29 cellular contexts compared by ENCODE assay signal in the genomic region with DNA sequence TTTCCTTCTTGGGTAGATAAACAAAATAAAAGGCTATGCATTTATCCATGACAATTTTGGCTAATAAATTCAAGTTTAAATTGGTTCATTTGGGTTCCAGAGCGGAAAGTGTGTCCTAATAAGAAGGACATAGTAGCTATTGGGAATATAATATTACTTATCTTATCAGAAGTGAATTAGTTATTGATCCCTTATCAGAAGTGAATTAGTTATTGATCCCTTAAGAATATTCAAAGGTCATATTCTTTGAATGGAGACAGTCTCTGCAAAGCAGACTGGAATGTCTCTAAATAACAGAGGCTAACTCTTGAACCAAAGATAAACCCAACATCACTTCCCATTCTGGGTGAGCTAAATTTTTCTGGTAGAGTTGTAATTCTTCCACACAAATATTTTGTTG.
A peak's percentile ranks its signal among the peaks of the same experiment; 100 is the strongest.
DNase-seq lines count a peak whose midpoint lies in the region; ATAC-seq, FAIRE-seq and TF ChIP-seq lines count a peak whose summit lies in the region.
"Had no signal": no experiment of that assay in that cellular context is flagged by ENCODE, and none has a peak within 500 bp of the region (broad histone marks: within the 10 kb centered on the region; RNA-seq: fewer than 3 reads in every experiment).

No MANE protein-coding gene starts in this region.

- intact Hi-C loops in K562 (cut with micrococcal nuclease) (no loop called here), testis (cut with DNase I; ENCODE audit: low total_unique reads) (no loop called here)

- no peak overlapping the region for H2AFZ ChIP-seq in K562 (ENCODE audit: low read depth, low read length)

- TF ChIP-seq RAD21 in K562 (CRISPR knock-in tag; conservative IDR thresholded peaks at IDR 0.05 in 1 of 2, IDR thresholded peaks at IDR 0.05 in 1 of 2), result no peak

- no peaks in the 10 kb centered on the region for H3K9me1 ChIP-seq in K562 (ENCODE audit: control insufficient read depth, insufficient read depth, low read length)

- no peak for FAIRE-seq in K562 (lab: Jason Lieb, UNC)
- FAIRE-seq: A204.1, A549, D721Med had no signal

- CTCF ChIA-PET in K562 (lab: Yijun Ruan, JAX; ENCODE audit: low intra/inter-chr PET ratio), result no interaction called here

- no TSS peak for BruUV-seq in K562 (replicated peaks; lab: Mats Ljungman, UMichigan)

- H3K79me2 ChIP-seq in K562 (ENCODE audit: control insufficient read depth, insufficient read depth, low read length), result no peaks in the 10 kb centered on the region

- TF ChIP-seq CTCF in K562 (IDR thresholded peaks at IDR 0.05 in 2 of 3, conservative IDR thresholded peaks at IDR 0.05 in 1 of 3; ENCODE audit: insufficient read depth in 2 of 3, low read depth in 1 of 3, low read length in 3 of 3) (no peak), testis (IDR thresholded peaks at IDR 0.05) (no peak)

- H3K27me3 ChIP-seq in K562 (ENCODE audit: control insufficient read depth in 2 of 2, insufficient read depth in 2 of 2, low read length in 2 of 2) (no peaks in the 10 kb centered on the region), testis (no peaks in the 10 kb centered on the region)
- H3K27me3 ChIP-seq: BE2C; BLaER1; BLaER1 treated with 17β-estradiol and CSF1 and Interleukin-3, amounts not matched to agents 10 nM and 100 nM had no signal

- WGBS in K562 (ENCODE audit: insufficient coverage, low coverage, missing lambda C conversion rate), result 31% methylated on average over 1 of the region's 1 CpG
- WGBS in testis, 2 donors, result 91 to 100% methylated on average over 1 of the region's 1 CpG

- no peak overlapping the region for H3K9ac ChIP-seq in K562 (ENCODE audit: insufficient read depth in 1 of 2, low read depth in 2 of 2, low read length in 2 of 2)
- H3K9ac ChIP-seq: BLaER1; BLaER1 treated with 17β-estradiol and CSF1 and Interleukin-3, amounts not matched to agents 10 nM and 100 nM had no signal

- ATAC-seq in K562, result no peak
- ATAC-seq: A549; CD8-positive, alpha-beta T cell had no signal

- no peaks in the 10 kb centered on the region for H3K4me1 ChIP-seq in K562 (replicated peaks in 1 of 2; ENCODE audit: control insufficient read depth in 2 of 2, insufficient read depth in 2 of 2, low read length in 2 of 2)
- no peaks in the 10 kb centered on the region for H3K4me1 ChIP-seq in testis
- H3K4me1 ChIP-seq: A549; BE2C; BLaER1; BLaER1 treated with 17β-estradiol and CSF1 and Interleukin-3, amounts not matched to agents 10 nM and 100 nM; Caco-2 had no signal

- no peak for DNase-seq in K562 (ENCODE audit: extremely low read depth in 1 of 4, low spot score in 3 of 4)
- DNase-seq in testis, result no peak
- DNase-seq: 8988T; ACHN; AML-193; BE2C; C1 segment of cervical spinal cord; Caco-2; Calu3; CD4-positive, alpha-beta memory T cell; CD4-positive, alpha-beta T cell; CD4-positive, CD25-positive, alpha-beta regulatory T cell; CD8-positive, alpha-beta memory T cell; CD8-positive, alpha-beta T cell; COR-L47; DMS 273 treated with DMSO at 0.1 percent for 48 hours; DMS153; DMS53; DMS79; DMS79 treated with DMSO at 0.1 percent for 48 hours; DND-41; EL had no signal

- POLR2A ChIA-PET in K562 (lab: Yijun Ruan, JAX), result no interaction called here

- H3K36me3 ChIP-seq in K562 (ENCODE audit: control insufficient read depth, insufficient read depth, low read length) (no peaks in the 10 kb centered on the region), testis (ENCODE audit: low read depth, missing control alignments) (no peaks in the 10 kb centered on the region)
- H3K36me3 ChIP-seq: BE2C; BLaER1; BLaER1 treated with 17β-estradiol and CSF1 and Interleukin-3, amounts not matched to agents 10 nM and 100 nM had no signal

- H3K27ac ChIP-seq in K562 (ENCODE audit: extremely low read depth, low read depth, low read length) (no peak overlapping the region), testis (no peak overlapping the region)
- H3K27ac ChIP-seq: 22Rv1; A549; BLaER1; BLaER1 treated with 17β-estradiol and CSF1 and Interleukin-3, amounts not matched to agents 10 nM and 100 nM; C4-2B had no signal

- TF ChIP-seq POLR2A in K562 (conservative IDR thresholded peaks at IDR 0.05) (no peak), testis (IDR thresholded peaks at IDR 0.05) (no peak)

- H3K4me2 ChIP-seq in K562 (ENCODE audit: insufficient read depth, low read length), result no peak overlapping the region
- H3K4me2 ChIP-seq: A549; BLaER1; BLaER1 treated with 17β-estradiol and CSF1 and Interleukin-3, amounts not matched to agents 10 nM and 100 nM had no signal

- no peaks in the 10 kb centered on the region for H4K20me1 ChIP-seq in K562 (replicated peaks; ENCODE audit: control insufficient read depth, insufficient read depth, low read length)
- H4K20me1 ChIP-seq: BLaER1; BLaER1 treated with 17β-estradiol and CSF1 and Interleukin-3, amounts not matched to agents 10 nM and 100 nM had no signal

- H3K9me3 ChIP-seq in K562 (replicated peaks; ENCODE audit: control insufficient read depth, insufficient read depth, low read depth, low read length), result 0 out of 2 replicates have a peak, but pooled peaks cover 1% of the 10 kb centered on the region
- H3K9me3 ChIP-seq in testis, result no peaks in the 10 kb centered on the region
- H3K9me3 ChIP-seq: A549; BE2C; BLaER1; BLaER1 treated with 17β-estradiol and CSF1 and Interleukin-3, amounts not matched to agents 10 nM and 100 nM; Caco-2 had no signal

- in situ Hi-C loops in K562 (cut with MboI), result no loop called here

- TF ChIP-seq EP300 in K562 (IDR thresholded peaks at IDR 0.05; ENCODE audit: low read length), result no peak

- no peak overlapping the region for H3K4me3 ChIP-seq in K562
- no peak overlapping the region for H3K4me3 ChIP-seq in testis
- H3K4me3 ChIP-seq: A549; BLaER1; BLaER1 treated with 17β-estradiol and CSF1 and Interleukin-3, amounts not matched to agents 10 nM and 100 nM had no signal

TF ChIP-seq in K562, 482 proteins besides CTCF, POLR2A, EP300 and RAD21 (continues in another document):
- TF ChIP-seq ZNF668 (CRISPR knock-in tag; IDR thresholded peaks at IDR 0.05), result no peak
- TF ChIP-seq, protein P1, sequence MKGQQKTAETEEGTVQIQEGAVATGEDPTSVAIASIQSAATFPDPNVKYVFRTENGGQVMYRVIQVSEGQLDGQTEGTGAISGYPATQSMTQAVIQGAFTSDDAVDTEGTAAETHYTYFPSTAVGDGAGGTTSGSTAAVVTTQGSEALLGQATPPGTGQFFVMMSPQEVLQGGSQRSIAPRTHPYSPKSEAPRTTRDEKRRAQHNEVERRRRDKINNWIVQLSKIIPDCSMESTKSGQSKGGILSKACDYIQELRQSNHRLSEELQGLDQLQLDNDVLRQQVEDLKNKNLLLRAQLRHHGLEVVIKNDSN (CRISPR knock-in tag; IDR thresholded peaks at IDR 0.05), result no peak
- TF ChIP-seq, protein P2, sequence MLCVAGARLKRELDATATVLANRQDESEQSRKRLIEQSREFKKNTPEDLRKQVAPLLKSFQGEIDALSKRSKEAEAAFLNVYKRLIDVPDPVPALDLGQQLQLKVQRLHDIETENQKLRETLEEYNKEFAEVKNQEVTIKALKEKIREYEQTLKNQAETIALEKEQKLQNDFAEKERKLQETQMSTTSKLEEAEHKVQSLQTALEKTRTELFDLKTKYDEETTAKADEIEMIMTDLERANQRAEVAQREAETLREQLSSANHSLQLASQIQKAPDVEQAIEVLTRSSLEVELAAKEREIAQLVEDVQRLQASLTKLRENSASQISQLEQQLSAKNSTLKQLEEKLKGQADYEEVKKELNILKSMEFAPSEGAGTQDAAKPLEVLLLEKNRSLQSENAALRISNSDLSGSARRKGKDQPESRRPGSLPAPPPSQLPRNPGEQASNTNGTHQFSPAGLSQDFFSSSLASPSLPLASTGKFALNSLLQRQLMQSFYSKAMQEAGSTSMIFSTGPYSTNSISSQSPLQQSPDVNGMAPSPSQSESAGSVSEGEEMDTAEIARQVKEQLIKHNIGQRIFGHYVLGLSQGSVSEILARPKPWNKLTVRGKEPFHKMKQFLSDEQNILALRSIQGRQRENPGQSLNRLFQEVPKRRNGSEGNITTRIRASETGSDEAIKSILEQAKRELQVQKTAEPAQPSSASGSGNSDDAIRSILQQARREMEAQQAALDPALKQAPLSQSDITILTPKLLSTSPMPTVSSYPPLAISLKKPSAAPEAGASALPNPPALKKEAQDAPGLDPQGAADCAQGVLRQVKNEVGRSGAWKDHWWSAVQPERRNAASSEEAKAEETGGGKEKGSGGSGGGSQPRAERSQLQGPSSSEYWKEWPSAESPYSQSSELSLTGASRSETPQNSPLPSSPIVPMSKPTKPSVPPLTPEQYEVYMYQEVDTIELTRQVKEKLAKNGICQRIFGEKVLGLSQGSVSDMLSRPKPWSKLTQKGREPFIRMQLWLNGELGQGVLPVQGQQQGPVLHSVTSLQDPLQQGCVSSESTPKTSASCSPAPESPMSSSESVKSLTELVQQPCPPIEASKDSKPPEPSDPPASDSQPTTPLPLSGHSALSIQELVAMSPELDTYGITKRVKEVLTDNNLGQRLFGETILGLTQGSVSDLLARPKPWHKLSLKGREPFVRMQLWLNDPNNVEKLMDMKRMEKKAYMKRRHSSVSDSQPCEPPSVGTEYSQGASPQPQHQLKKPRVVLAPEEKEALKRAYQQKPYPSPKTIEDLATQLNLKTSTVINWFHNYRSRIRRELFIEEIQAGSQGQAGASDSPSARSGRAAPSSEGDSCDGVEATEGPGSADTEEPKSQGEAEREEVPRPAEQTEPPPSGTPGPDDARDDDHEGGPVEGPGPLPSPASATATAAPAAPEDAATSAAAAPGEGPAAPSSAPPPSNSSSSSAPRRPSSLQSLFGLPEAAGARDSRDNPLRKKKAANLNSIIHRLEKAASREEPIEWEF (CRISPR knock-in tag; IDR thresholded peaks at IDR 0.05), result peak; percentile 93
